ENCODE assay signal across 8 cellular contexts in genomic region chr2:102367331-102367971, GRCh38.
A peak's percentile ranks its signal among the peaks of the same experiment; 100 is the strongest.
DNase-seq lines count a peak whose midpoint lies in the region; ATAC-seq and TF ChIP-seq lines count a peak whose summit lies in the region.
"Had no signal": no experiment of that assay in that cellular context is flagged by ENCODE, and none has a peak within 500 bp of the region (broad histone marks: within the 10 kb centered on the region; RNA-seq: fewer than 3 reads in every experiment).

No MANE protein-coding gene starts in this region.

- H3K4me1 ChIP-seq in Loucy (ENCODE audit: insufficient read depth, low read length, poor library complexity, severe bottlenecking) (peaks cover 42% of the 10 kb centered on the region), neutrophil (ENCODE audit: control insufficient read depth in 1 of 2, insufficient read depth in 1 of 2, low read depth in 1 of 2, low read length in 1 of 2) (peaks cover 23 to 41% of the 10 kb centered on the region in 2 experiments)

- H3K9me3 ChIP-seq in Loucy (ENCODE audit: insufficient read depth, low read depth, low read length) (peaks cover 22% of the 10 kb centered on the region; the same call in 1 of the 2 replicates), neutrophil (no peaks in the 10 kb centered on the region)

- ATAC-seq in GM18873 (IDR thresholded peaks at IDR 0.05; ENCODE audit: low FRiP score, unreplicated experiment): peak; percentile 60
- ATAC-seq in GM21825 (IDR thresholded peaks at IDR 0.05; ENCODE audit: unreplicated experiment): peak; percentile 57
- ATAC-seq: K562 had no signal

- H4K20me1 ChIP-seq in Loucy (ENCODE audit: insufficient read depth, low read length, poor library complexity, severe bottlenecking): no peaks in the 10 kb centered on the region

- H3K9me2 ChIP-seq in Loucy (replicated peaks; ENCODE audit: low read depth, low read length): no peaks in the 10 kb centered on the region

- DNase-seq in DMS79 (lab: John Stamatoyannopoulos, UW) (no peak), NCI-H1436 treated with DMSO at 0.1 percent for 48 hours (lab: John Stamatoyannopoulos, UW) (no peak), caudate nucleus (lab: John Stamatoyannopoulos, UW) (no peak)

- no peak overlapping the region for H3K4me3 ChIP-seq in Loucy (ENCODE audit: low read length, poor library complexity, severe bottlenecking)
- no peak overlapping the region for H3K4me3 ChIP-seq in neutrophil (ENCODE audit: low read depth in 1 of 2, low read length in 1 of 2)
- H3K4me3 ChIP-seq: K562 had no signal

- H3F3A ChIP-seq in Loucy (ENCODE audit: low read depth): no peaks in the 10 kb centered on the region

- no peaks in the 10 kb centered on the region for H3K79me2 ChIP-seq in Loucy (ENCODE audit: insufficient read depth, low read length)

- TF ChIP-seq CTCF in Loucy (conservative IDR thresholded peaks at IDR 0.05; ENCODE audit: low read length): no peak
- TF ChIP-seq CTCF in neutrophil (IDR thresholded peaks at IDR 0.05): no peak

- H3K36me3 ChIP-seq in Loucy (ENCODE audit: insufficient read depth, low read length) (peaks cover 40% of the 10 kb centered on the region; the same call in 1 of the 2 replicates), neutrophil (peaks cover 42% of the 10 kb centered on the region)

- H3K27me3 ChIP-seq in Loucy (ENCODE audit: insufficient read depth, low read length, poor library complexity, severe bottlenecking) (no peaks in the 10 kb centered on the region), neutrophil (no peaks in the 10 kb centered on the region)

- no peak overlapping the region for H3K9ac ChIP-seq in Loucy (ENCODE audit: low read depth, low read length, poor library complexity, severe bottlenecking)

- peak overlapping the region; percentile 21 for H3K4me2 ChIP-seq in Loucy (ENCODE audit: low read depth, low read length, poor library complexity, severe bottlenecking)

- H2AFZ ChIP-seq in Loucy (ENCODE audit: low read length): no peak overlapping the region

- H3K27ac ChIP-seq in neutrophil (peak overlapping the region; percentile 60), caudate nucleus (ENCODE audit: low read depth, low read length) (no peak overlapping the region)
